Comparison of ENCODE assay signal across 18 cellular contexts in genomic region chr22:44670220-44670983, GRCh38. TPM values are rescaled to one million over a fixed set of nuclear protein-coding genes. Genes with fewer than 3 reads are reported as not detected.
DNase-seq lines count a peak whose midpoint lies in the region; ATAC-seq, FAIRE-seq and TF ChIP-seq lines count a peak whose summit lies in the region.
"Had no signal": no experiment of that assay in that cellular context is flagged by ENCODE, and none has a peak within 500 bp of the region (broad histone marks: within the 10 kb centered on the region; RNA-seq: fewer than 3 reads in every experiment).

No MANE protein-coding gene starts in this region.

- H3K36me3 Mint-ChIP-seq in T-helper 1 cell treated with Interleukin-12 subunit alpha and Interleukin-12 subunit beta and Interleukin-4 antibody, amounts not matched to agents 30 μg/mL and 1 μg/mL, for 36 hours (ENCODE audit: low read depth), result no peaks in the 10 kb centered on the region
- H3K36me3 Mint-ChIP-seq in CD4-positive, CD25-positive, alpha-beta regulatory T cell, result peaks cover 2% of the 10 kb centered on the region
- no peaks in the 10 kb centered on the region for H3K36me3 Mint-ChIP-seq in activated T-helper 2 cell treated with anti-CD3 and anti-CD28 coated beads, Interferon-gamma antibody, Interleukin-2, Interleukin-4, amounts not matched to agents 10 μg/mL and 5 μg/mL and 100 μg/mL, durations not matched to agents 14 hours and 24 hours and 36 hours (ENCODE audit: low read depth)
- peaks cover 0 to 2% (median 0%) of the 10 kb centered on the region in 5 donors for H3K36me3 Mint-ChIP-seq in naive thymus-derived CD4-positive, alpha-beta T cell

- POLR2A ChIA-PET in naive thymus-derived CD4-positive, alpha-beta T cell (lab: Charles Lee), result interaction anchor here (1.7 kb wide), 1 partner anchor 15 kb away, joined by 3 read pairs; no protein-coding TSS in a partner anchor
- POLR2A ChIA-PET in OCI-LY7 (lab: Charles Lee), result no interaction called here

- H3K27ac Mint-ChIP-seq in T-helper 1 cell treated with Interleukin-12 subunit alpha and Interleukin-12 subunit beta and Interleukin-4 antibody, amounts not matched to agents 30 μg/mL and 1 μg/mL, for 36 hours, result no peak overlapping the region
- peak overlapping the region; percentile 46 to 63 (median 58) for H3K27ac Mint-ChIP-seq in CD4-positive, CD25-positive, alpha-beta regulatory T cell
- no peak overlapping the region for H3K27ac Mint-ChIP-seq in activated T-helper 2 cell treated with anti-CD3 and anti-CD28 coated beads, Interferon-gamma antibody, Interleukin-2, Interleukin-4, amounts not matched to agents 10 μg/mL and 5 μg/mL and 100 μg/mL, durations not matched to agents 14 hours and 24 hours and 36 hours
- H3K27ac Mint-ChIP-seq in naive thymus-derived CD4-positive, alpha-beta T cell, result peak overlapping the region in 5 of 9 donors; percentile 28 to 62 (median 40)

- peaks cover 34% of the 10 kb centered on the region for H3K27me3 Mint-ChIP-seq in T-helper 1 cell treated with Interleukin-12 subunit alpha and Interleukin-12 subunit beta and Interleukin-4 antibody, amounts not matched to agents 30 μg/mL and 1 μg/mL, for 36 hours (ENCODE audit: low read depth)
- H3K27me3 Mint-ChIP-seq in CD4-positive, CD25-positive, alpha-beta regulatory T cell, result no peaks in the 10 kb centered on the region
- H3K27me3 Mint-ChIP-seq in activated T-helper 2 cell treated with anti-CD3 and anti-CD28 coated beads, Interferon-gamma antibody, Interleukin-2, Interleukin-4, amounts not matched to agents 10 μg/mL and 5 μg/mL and 100 μg/mL, durations not matched to agents 14 hours and 24 hours and 36 hours (ENCODE audit: low read depth), result peaks cover 1% of the 10 kb centered on the region
- H3K27me3 Mint-ChIP-seq in naive thymus-derived CD4-positive, alpha-beta T cell, result peaks cover 0 to 19% (median 0%) of the 10 kb centered on the region in 5 donors

- CTCF ChIA-PET in naive thymus-derived CD4-positive, alpha-beta T cell (lab: Charles Lee), result interaction anchor here (0.8 to 2.0 kb wide), 3 partner anchors 13 to 674 kb away, joined by 3 to 6 read pairs (median 5); no protein-coding TSS in a partner anchor
- CTCF ChIA-PET in OCI-LY7 (lab: Charles Lee; ENCODE audit: unreplicated experiment), result no interaction called here

- WGBS in small intestine, 3 donors, result 74 to 78% (median 74%) methylated on average over 20 of the region's 20 CpGs

- H2AFZ ChIP-seq in OCI-LY7 (ENCODE audit: low read length), result no peak overlapping the region

- no peak overlapping the region for H3K4me2 ChIP-seq in OCI-LY7 (ENCODE audit: low read length)

- H3K27ac ChIP-seq in CD4-positive, CD25-positive, alpha-beta regulatory T cell (ENCODE audit: insufficient read depth, low read length, poor library complexity, severe bottlenecking), result no peak overlapping the region
- H3K27ac ChIP-seq in naive thymus-derived CD4-positive, alpha-beta T cell (ENCODE audit: low read depth, low read length), result no peak overlapping the region
- H3K27ac ChIP-seq in small intestine (ENCODE audit: low read depth in 1 of 2, low read length in 1 of 2), result no peak overlapping the region
- H3K27ac ChIP-seq in OCI-LY7 (ENCODE audit: low read depth, low read length, poor library complexity, severe bottlenecking), result no peak overlapping the region
- H3K27ac ChIP-seq: 22Rv1, coronary artery, epithelial cell of prostate, SJSA1 had no signal

- no peaks in the 10 kb centered on the region for H3K36me3 ChIP-seq in CD4-positive, CD25-positive, alpha-beta regulatory T cell (ENCODE audit: control insufficient read depth, insufficient read depth, low read length)
- no peaks in the 10 kb centered on the region for H3K36me3 ChIP-seq in naive thymus-derived CD4-positive, alpha-beta T cell (ENCODE audit: control insufficient read depth in 2 of 3, insufficient read depth in 3 of 3, low read length in 3 of 3)
- H3K36me3 ChIP-seq in small intestine (ENCODE audit: control insufficient read depth in 2 of 2, insufficient read depth in 2 of 2, low read length in 2 of 2), result no peaks in the 10 kb centered on the region
- no peaks in the 10 kb centered on the region for H3K36me3 ChIP-seq in OCI-LY7 (ENCODE audit: insufficient read depth, low read length)
- H3K36me3 ChIP-seq: SJSA1 had no signal

- BruUV-seq in OCI-LY7 (replicated peaks; lab: Mats Ljungman, UMichigan), result no TSS peak

- H3K9me3 ChIP-seq in CD4-positive, CD25-positive, alpha-beta regulatory T cell (ENCODE audit: control insufficient read depth in 2 of 2, low read length in 2 of 2), result no peaks in the 10 kb centered on the region
- no peaks in the 10 kb centered on the region for H3K9me3 ChIP-seq in naive thymus-derived CD4-positive, alpha-beta T cell (ENCODE audit: control insufficient read depth in 2 of 3, low read length in 3 of 3)
- H3K9me3 ChIP-seq in small intestine (ENCODE audit: control insufficient read depth, low read depth) (no peaks in the 10 kb centered on the region), OCI-LY7 (ENCODE audit: low read length) (no peaks in the 10 kb centered on the region)
- H3K9me3 ChIP-seq: SJSA1 had no signal

- no peak for TF ChIP-seq CTCF in OCI-LY7 (conservative IDR thresholded peaks at IDR 0.05; ENCODE audit: low read length)

- no peaks in the 10 kb centered on the region for H3K27me3 ChIP-seq in CD4-positive, CD25-positive, alpha-beta regulatory T cell (ENCODE audit: control insufficient read depth, insufficient read depth, low read length)
- no peaks in the 10 kb centered on the region for H3K27me3 ChIP-seq in naive thymus-derived CD4-positive, alpha-beta T cell (ENCODE audit: control insufficient read depth in 2 of 2, insufficient read depth in 2 of 2, low read length in 2 of 2)
- no peaks in the 10 kb centered on the region for H3K27me3 ChIP-seq in small intestine (ENCODE audit: control insufficient read depth in 2 of 2, insufficient read depth in 2 of 2, low read length in 2 of 2)

- no peak for DNase-seq in T-helper 1 cell
- no peak for DNase-seq in CD4-positive, CD25-positive, alpha-beta regulatory T cell
- DNase-seq in activated T-helper 2 cell treated with anti-CD3 and anti-CD28 coated beads, Interferon-gamma antibody, Interleukin-2, Interleukin-4, amounts not matched to agents 10 μg/mL and 5 μg/mL and 100 μg/mL, durations not matched to agents 14 hours and 24 hours and 36 hours (ENCODE audit: low spot score), result no peak
- no peak for DNase-seq in naive thymus-derived CD4-positive, alpha-beta T cell
- no peak for DNase-seq in small intestine
- no peak for DNase-seq in occipital lobe (lab: John Stamatoyannopoulos, UW)
- DNase-seq in OCI-LY7 (ENCODE audit: low spot score), result no peak
- DNase-seq: DMS79 treated with DMSO at 0.1 percent for 48 hours; foreskin melanocyte; NCI-H526 treated with DMSO at 0.1 percent for 48 hours; stimulated activated naive CD4-positive, alpha-beta T cell treated with Interleukin-2 at 50 U/mL for 16 hours; trophoblast cell had no signal

- H3K9me2 ChIP-seq in OCI-LY7 (ENCODE audit: insufficient read depth, low read length), result no peaks in the 10 kb centered on the region

- H3K9me3 Mint-ChIP-seq in T-helper 1 cell treated with Interleukin-12 subunit alpha and Interleukin-12 subunit beta and Interleukin-4 antibody, amounts not matched to agents 30 μg/mL and 1 μg/mL, for 36 hours, result no peaks in the 10 kb centered on the region
- H3K9me3 Mint-ChIP-seq in CD4-positive, CD25-positive, alpha-beta regulatory T cell, result no peaks in the 10 kb centered on the region
- H3K9me3 Mint-ChIP-seq in activated T-helper 2 cell treated with anti-CD3 and anti-CD28 coated beads, Interferon-gamma antibody, Interleukin-2, Interleukin-4, amounts not matched to agents 10 μg/mL and 5 μg/mL and 100 μg/mL, durations not matched to agents 14 hours and 24 hours and 36 hours, result no peaks in the 10 kb centered on the region
- no peaks in the 10 kb centered on the region for H3K9me3 Mint-ChIP-seq in naive thymus-derived CD4-positive, alpha-beta T cell

- intact Hi-C loops in activated T-helper 2 cell treated with anti-CD3 and anti-CD28 coated beads, Interferon-gamma antibody, Interleukin-2, Interleukin-4, amounts not matched to agents 10 μg/mL and 5 μg/mL and 100 μg/mL, durations not matched to agents 14 hours and 24 hours and 36 hours (cut with micrococcal nuclease), result no loop called here
- intact Hi-C loops in naive thymus-derived CD4-positive, alpha-beta T cell (cut with micrococcal nuclease), result no loop called here
- intact Hi-C loops in OCI-LY7 (cut with micrococcal nuclease; ENCODE audit: unreplicated experiment), result no loop called here

- H3K79me2 ChIP-seq in OCI-LY7 (ENCODE audit: insufficient read depth, low read depth, low read length), result no peaks in the 10 kb centered on the region

- H3K4me1 Mint-ChIP-seq in T-helper 1 cell treated with Interleukin-12 subunit alpha and Interleukin-12 subunit beta and Interleukin-4 antibody, amounts not matched to agents 30 μg/mL and 1 μg/mL, for 36 hours (ENCODE audit: low read depth), result peaks cover 23% of the 10 kb centered on the region
- H3K4me1 Mint-ChIP-seq in CD4-positive, CD25-positive, alpha-beta regulatory T cell, result peaks cover 12 to 68% (median 36%) of the 10 kb centered on the region in 4 donors
- peaks cover 36% of the 10 kb centered on the region for H3K4me1 Mint-ChIP-seq in activated T-helper 2 cell treated with anti-CD3 and anti-CD28 coated beads, Interferon-gamma antibody, Interleukin-2, Interleukin-4, amounts not matched to agents 10 μg/mL and 5 μg/mL and 100 μg/mL, durations not matched to agents 14 hours and 24 hours and 36 hours (ENCODE audit: low read depth)
- peaks cover 25 to 55% (median 43%) of the 10 kb centered on the region in 7 donors for H3K4me1 Mint-ChIP-seq in naive thymus-derived CD4-positive, alpha-beta T cell

- FAIRE-seq in small intestine (lab: Jason Lieb, UNC), result no peak
- FAIRE-seq: H54 had no signal

- no peaks in the 10 kb centered on the region for H4K20me1 ChIP-seq in OCI-LY7 (ENCODE audit: insufficient read depth, low read length)

- H3K4me1 ChIP-seq in CD4-positive, CD25-positive, alpha-beta regulatory T cell (ENCODE audit: control insufficient read depth, insufficient read depth, low read length, poor library complexity, severe bottlenecking), result peaks cover 59% of the 10 kb centered on the region
- peaks cover 30 to 39% of the 10 kb centered on the region in 2 donors for H3K4me1 ChIP-seq in naive thymus-derived CD4-positive, alpha-beta T cell (ENCODE audit: control insufficient read depth in 2 of 2, insufficient read depth in 2 of 2, low read length in 2 of 2)
- no peaks in the 10 kb centered on the region for H3K4me1 ChIP-seq in small intestine (ENCODE audit: control insufficient read depth in 2 of 2, insufficient read depth in 1 of 2, low read depth in 1 of 2, low read length in 1 of 2)
- H3K4me1 ChIP-seq in OCI-LY7 (ENCODE audit: insufficient read depth, low read length, poor library complexity, severe bottlenecking), result no peaks in the 10 kb centered on the region
- H3K4me1 ChIP-seq: SJSA1 had no signal

- H3K4me3 Mint-ChIP-seq in T-helper 1 cell treated with Interleukin-12 subunit alpha and Interleukin-12 subunit beta and Interleukin-4 antibody, amounts not matched to agents 30 μg/mL and 1 μg/mL, for 36 hours, result peak overlapping the region; percentile 34
- H3K4me3 Mint-ChIP-seq in CD4-positive, CD25-positive, alpha-beta regulatory T cell, result peak overlapping the region; percentile 41 to 88 (median 80)
- peak overlapping the region; percentile 47 for H3K4me3 Mint-ChIP-seq in activated T-helper 2 cell treated with anti-CD3 and anti-CD28 coated beads, Interferon-gamma antibody, Interleukin-2, Interleukin-4, amounts not matched to agents 10 μg/mL and 5 μg/mL and 100 μg/mL, durations not matched to agents 14 hours and 24 hours and 36 hours (ENCODE audit: low read depth)
- H3K4me3 Mint-ChIP-seq in naive thymus-derived CD4-positive, alpha-beta T cell, result peak overlapping the region; percentile 10 to 85 (median 56)

- no peak for ATAC-seq in CD4-positive, CD25-positive, alpha-beta regulatory T cell (ENCODE audit: low read depth in 2 of 2)
- no peak for ATAC-seq in naive thymus-derived CD4-positive, alpha-beta T cell

- no peak overlapping the region for H3K4me3 ChIP-seq in CD4-positive, CD25-positive, alpha-beta regulatory T cell (ENCODE audit: low read depth, low read length)
- no peak overlapping the region for H3K4me3 ChIP-seq in naive thymus-derived CD4-positive, alpha-beta T cell (ENCODE audit: low read length)
- no peak overlapping the region for H3K4me3 ChIP-seq in small intestine (ENCODE audit: low read depth in 1 of 2, low read length in 2 of 2)
- no peak overlapping the region for H3K4me3 ChIP-seq in OCI-LY7 (ENCODE audit: low read depth, low read length, poor library complexity, severe bottlenecking)
- H3K4me3 ChIP-seq: SJSA1 had no signal

RNA-seq across cellular contexts. Expression of gene PRR5, which starts 31.6 kb away (rescaled TPM):
- 44.4 TPM for total RNA-seq in CD4-positive, CD25-positive, alpha-beta regulatory T cell
- 10 to 100 TPM; 29.2 to 37.6 (median 33.3) TPM for polyA plus RNA-seq in CD4-positive, CD25-positive, alpha-beta regulatory T cell
- 19.8 TPM in 2 replicates for total RNA-seq in activated T-helper 2 cell treated with anti-CD3 and anti-CD28 coated beads, Interferon-gamma antibody, Interleukin-2, Interleukin-4, amounts not matched to agents 10 μg/mL and 5 μg/mL and 100 μg/mL, durations not matched to agents 14 hours and 24 hours and 36 hours
- 10 to 100 TPM; 19.6 to 49.1 (median 44.4) TPM for total RNA-seq in naive thymus-derived CD4-positive, alpha-beta T cell
- polyA plus RNA-seq in naive thymus-derived CD4-positive, alpha-beta T cell, result 10 to 100 TPM; 19.6 to 29.6 TPM
- polyA plus RNA-seq in small intestine, result 10 to 100 TPM; 37.0 to 80.5 (median 73.1) TPM
- total RNA-seq in occipital lobe, result 13.6 TPM
- 0.19 and 0.44 TPM in 2 replicates for total RNA-seq in OCI-LY7 (2014; rRNA removed; shearing (Covaris generic))
- total RNA-seq in OCI-LY7 (2022), result 1.5 and 1.8 TPM in 2 replicates

Comparison
In these comparisons a context has a peak if more than half of its experiments do, and no peak if none do; other contexts are left out.
1. H3K27ac Mint-ChIP-seq: peak in CD4-positive, CD25-positive, alpha-beta regulatory T cell (3 of 3) and naive thymus-derived CD4-positive, alpha-beta T cell (5 of 9); none in T-helper 1 cell treated with Interleukin-12 subunit alpha and Interleukin-12 subunit beta and Interleukin-4 antibody, amounts not matched to agents 30 μg/mL and 1 μg/mL, for 36 hours (single experiment) and activated T-helper 2 cell treated with anti-CD3 and anti-CD28 coated beads, Interferon-gamma antibody, Interleukin-2, Interleukin-4, amounts not matched to agents 10 μg/mL and 5 μg/mL and 100 μg/mL, durations not matched to agents 14 hours and 24 hours and 36 hours (single experiment).
2. Peak in every context shown above with its lines, with median percentiles within 50 percentile points of each other: H3K4me3 Mint-ChIP-seq.